In genomic region chr19:56838930-56839664, GRCh38 we compare ENCODE assay signal across 8 cellular contexts. TPM values are rescaled to one million over a fixed set of nuclear protein-coding genes. Genes with fewer than 3 reads are reported as not detected.
DNase-seq lines count a peak whose midpoint lies in the region; ATAC-seq, FAIRE-seq and TF ChIP-seq lines count a peak whose summit lies in the region.

No MANE protein-coding gene starts in this region.

- H3K9me3 ChIP-seq in endothelial cell of umbilical vein (replicated peaks; ENCODE audit: control insufficient read depth, insufficient read depth, low read length) (no peaks in the 10 kb centered on the region), mucosa of descending colon (peaks cover 83% of the 10 kb centered on the region), vagina (no peaks in the 10 kb centered on the region), PC-9 (ENCODE audit: insufficient read depth, low read depth) (peaks cover 5% of the 10 kb centered on the region; the same call in 1 of the 2 replicates)

- H3K79me2 ChIP-seq in endothelial cell of umbilical vein (ENCODE audit: control insufficient read depth, insufficient read depth, low read length) (no peaks in the 10 kb centered on the region), PC-9 (ENCODE audit: low read depth) (no peaks in the 10 kb centered on the region)

- no peaks in the 10 kb centered on the region for H3F3A ChIP-seq in PC-9 (ENCODE audit: insufficient read depth, low read depth)

- H4K20me1 ChIP-seq in endothelial cell of umbilical vein (replicated peaks; ENCODE audit: control insufficient read depth, extremely low read depth, insufficient read depth, low read length) (no peaks in the 10 kb centered on the region), PC-9 (ENCODE audit: insufficient read depth) (no peaks in the 10 kb centered on the region)

- H3K27ac ChIP-seq in endothelial cell of umbilical vein (ENCODE audit: insufficient read depth, low read depth, low read length), result no peak overlapping the region
- peak overlapping the region; percentile 39 for H3K27ac ChIP-seq in vagina
- no peak overlapping the region for H3K27ac ChIP-seq in PC-9

- no peak overlapping the region for H3K9ac ChIP-seq in endothelial cell of umbilical vein (replicated peaks; ENCODE audit: extremely low read depth, insufficient read depth, low read length)

- FAIRE-seq in endothelial cell of umbilical vein (lab: Jason Lieb, UNC), result no peak

- BruUV-seq in endothelial cell of umbilical vein (replicated peaks; lab: Mats Ljungman, UMichigan), result no TSS peak
- BruUV-seq in PC-9 (replicated peaks; lab: Mats Ljungman, UMichigan), result no TSS peak

- ATAC-seq in mucosa of descending colon (peak; percentile 56), HG03439 (IDR thresholded peaks at IDR 0.05; ENCODE audit: unreplicated experiment) (no peak)

- H3K9me2 ChIP-seq in PC-9 (ENCODE audit: insufficient read depth), result no peaks in the 10 kb centered on the region

- H3K27me3 ChIP-seq in endothelial cell of umbilical vein (ENCODE audit: control insufficient read depth in 2 of 2, insufficient read depth in 2 of 2, low read length in 2 of 2), result no peaks in the 10 kb centered on the region
- H3K27me3 ChIP-seq in vagina, result no peaks in the 10 kb centered on the region
- H3K27me3 ChIP-seq in PC-9 (ENCODE audit: insufficient read depth, low read depth), result no peaks in the 10 kb centered on the region

- no peak overlapping the region for H2AFZ ChIP-seq in endothelial cell of umbilical vein (ENCODE audit: low read depth, low read length)
- H2AFZ ChIP-seq in PC-9, result no peak overlapping the region

- CTCF ChIA-PET in endothelial cell of umbilical vein (lab: Charles Lee), result no interaction called here
- CTCF ChIA-PET in PC-9 (lab: Charles Lee), result no interaction called here

- TF ChIP-seq CTCF in endothelial cell of umbilical vein (IDR thresholded peaks at IDR 0.05; ENCODE audit: extremely low read depth in 1 of 2, insufficient read depth in 1 of 2, low read depth in 1 of 2, low read length in 2 of 2) (no peak), mucosa of descending colon (IDR thresholded peaks at IDR 0.05) (no peak), vagina (IDR thresholded peaks at IDR 0.05) (no peak), PC-9 (conservative IDR thresholded peaks at IDR 0.05) (no peak)

- TF ChIP-seq POLR2A in endothelial cell of umbilical vein (IDR thresholded peaks at IDR 0.05; ENCODE audit: low read depth, low read length), result no peak
- no peak for TF ChIP-seq POLR2A in vagina (IDR thresholded peaks at IDR 0.05)

- H3K4me3 ChIP-seq in endothelial cell of umbilical vein (replicated peaks in 1 of 3; ENCODE audit: insufficient read depth in 1 of 3, low read depth in 1 of 3, low read length in 3 of 3), result no peak overlapping the region
- no peak overlapping the region for H3K4me3 ChIP-seq in mucosa of descending colon
- H3K4me3 ChIP-seq in vagina, result peak overlapping the region; percentile 46 to 54
- no peak overlapping the region for H3K4me3 ChIP-seq in PC-9

- dilution Hi-C loops in endothelial cell of umbilical vein (cut with MboI; ENCODE audit: extremely low pct_ligation_motif_present, low sequenced_read_pairs), result no loop called here

- intact Hi-C loops in endothelial cell of umbilical vein (cut with micrococcal nuclease) (no loop called here), mucosa of descending colon (cut with DNase I, micrococcal nuclease) (no loop called here), vagina (cut with DNase I) (no loop called here), PC-9 (cut with micrococcal nuclease; ENCODE audit: unreplicated experiment) (no loop called here)

- no peak overlapping the region for H3K4me2 ChIP-seq in endothelial cell of umbilical vein (ENCODE audit: insufficient read depth, low read length)
- H3K4me2 ChIP-seq in PC-9, result no peak overlapping the region

- POLR2A ChIA-PET in endothelial cell of umbilical vein (lab: Charles Lee) (no interaction called here), PC-9 (lab: Charles Lee; ENCODE audit: unreplicated experiment) (no interaction called here)

- no peaks in the 10 kb centered on the region for H3K9me1 ChIP-seq in endothelial cell of umbilical vein (replicated peaks; ENCODE audit: control insufficient read depth, extremely low read depth, insufficient read depth, low read length)

- H3K36me3 ChIP-seq in endothelial cell of umbilical vein (ENCODE audit: control insufficient read depth in 2 of 2, extremely low read depth in 1 of 2, insufficient read depth in 2 of 2, low read length in 2 of 2) (no peaks in the 10 kb centered on the region), mucosa of descending colon (ENCODE audit: low read depth) (no peaks in the 10 kb centered on the region), vagina (no peaks in the 10 kb centered on the region), PC-9 (ENCODE audit: low read depth) (no peaks in the 10 kb centered on the region)

- H3K4me1 ChIP-seq in endothelial cell of umbilical vein (ENCODE audit: control insufficient read depth, extremely low read depth, insufficient read depth, low read length) (no peaks in the 10 kb centered on the region), mucosa of descending colon (ENCODE audit: low read depth) (no peaks in the 10 kb centered on the region), vagina (no peaks in the 10 kb centered on the region), PC-9 (replicated peaks; ENCODE audit: insufficient read depth) (no peaks in the 10 kb centered on the region)

- peak; percentile 25 for DNase-seq in stimulated activated CD4-positive, alpha-beta T cell treated with anti-CD3 and anti-CD28 coated beads, Interleukin-1b, Interleukin-23, amount 100 ng/mL, for 48 hours
- DNase-seq in stimulated activated CD4-positive, alpha-beta T cell treated with anti-CD3 and anti-CD28 coated beads, Interleukin-2, amount 100 ng/mL, for 48 hours, result no peak
- DNase-seq in endothelial cell of umbilical vein (ENCODE audit: low read depth, low spot score) (peak; percentile 16), mucosa of descending colon (peak; percentile 68 to 87 (median 70)), vagina (ENCODE audit: extremely low spot score in 2 of 2) (peak in 1 of 2 donors; percentile 99), PC-9 (no peak), MV-4-11 (lab: John Stamatoyannopoulos, UW) (no peak)

TF ChIP-seq in endothelial cell of umbilical vein, 7 proteins besides CTCF, POLR2A, EP300 and RAD21:
- TF ChIP-seq EZH2 (IDR thresholded peaks at IDR 0.05; ENCODE audit: borderline replicate concordance, low read depth, low read length, severe bottlenecking) (no peak), JUN (IDR thresholded peaks at IDR 0.05; ENCODE audit: borderline replicate concordance, insufficient read depth, insufficient read length, low read depth) (no peak), MAX (IDR thresholded peaks at IDR 0.05; ENCODE audit: insufficient read depth, insufficient read length) (no peak), MYC (IDR thresholded peaks at IDR 0.05; ENCODE audit: low read depth, low read length) (no peak), FOS (IDR thresholded peaks at IDR 0.05; ENCODE audit: borderline replicate concordance, insufficient read depth, low read length) (no peak), GATA2 (IDR thresholded peaks at IDR 0.05; ENCODE audit: insufficient read depth, insufficient read length, low read depth, low read length) (no peak)

RNA-seq across cellular contexts. Expression of gene PEG3, which starts 1.4 kb away (rescaled TPM):
- total RNA-seq in endothelial cell of umbilical vein (0.27 TPM in 1 of 2 replicates, not detected in the other), mucosa of descending colon (10 to 100 TPM in 1 of 3 donors, 1 to 10 TPM in 2; 2.3 to 27.2 (median 2.5) TPM), vagina (15.2 TPM), PC-9 (2021) (not detected in 2 replicates)
- polyA plus RNA-seq in endothelial cell of umbilical vein, result 0.02 TPM in 1 of 2 replicates, not detected in the other
- not detected in 2 replicates for polyA plus RNA-seq in endothelial cell of umbilical vein (2011; cell fraction: cytosol; rRNA removed)
- 0.05 and 0.08 TPM in 2 replicates for polyA plus RNA-seq in endothelial cell of umbilical vein (2011; cell fraction: nucleus; rRNA removed)
- polyA plus RNA-seq in endothelial cell of umbilical vein (2012), result 0.04 and 0.05 TPM in 2 replicates
- polyA minus RNA-seq in endothelial cell of umbilical vein, result 0.06 TPM in 1 of 2 replicates, not detected in the other
- not detected for polyA minus RNA-seq in endothelial cell of umbilical vein (2011; cell fraction: cytosol; rRNA and poly(A)+ RNA removed)
- 0.19 TPM in 1 of 2 replicates, not detected in the other for polyA minus RNA-seq in endothelial cell of umbilical vein (2011; cell fraction: nucleus; rRNA and poly(A)+ RNA removed)

RNA-seq across cellular contexts. Expression of gene ZIM2, which starts 1.4 kb away (rescaled TPM):
- total RNA-seq in endothelial cell of umbilical vein (not detected in 2 replicates), mucosa of descending colon (under 1 TPM in 2 of 3 donors, not detected in 1; 0.29 to 0.66 TPM), vagina (0.74 TPM), PC-9 (2021) (not detected in 2 replicates)
- polyA plus RNA-seq in endothelial cell of umbilical vein, result not detected in 2 replicates
- polyA plus RNA-seq in endothelial cell of umbilical vein (2011; cell fraction: cytosol; rRNA removed), result not detected in 2 replicates
- polyA plus RNA-seq in endothelial cell of umbilical vein (2011; cell fraction: nucleus; rRNA removed), result not detected in 2 replicates
- not detected in 2 replicates for polyA plus RNA-seq in endothelial cell of umbilical vein (2012)
- polyA minus RNA-seq in endothelial cell of umbilical vein, result not detected in 2 replicates
- not detected for polyA minus RNA-seq in endothelial cell of umbilical vein (2011; cell fraction: cytosol; rRNA and poly(A)+ RNA removed)
- polyA minus RNA-seq in endothelial cell of umbilical vein (2011; cell fraction: nucleus; rRNA and poly(A)+ RNA removed), result not detected in 2 replicates

Comparison
In these comparisons a context has a peak if more than half of its experiments do, and no peak if none do; other contexts are left out.
1. DNase-seq: peak in stimulated activated CD4-positive, alpha-beta T cell treated with anti-CD3 and anti-CD28 coated beads, Interleukin-1b, Interleukin-23, amount 100 ng/mL, for 48 hours (single experiment), endothelial cell of umbilical vein (single experiment) and mucosa of descending colon (3 of 3); none in stimulated activated CD4-positive, alpha-beta T cell treated with anti-CD3 and anti-CD28 coated beads, Interleukin-2, amount 100 ng/mL, for 48 hours (0 of 2), PC-9 (0 of 2) and MV-4-11 (single experiment).
2. H3K4me3 ChIP-seq: peak in vagina (2 of 2); none in endothelial cell of umbilical vein (0 of 3), mucosa of descending colon (single experiment) and PC-9 (single experiment).